In genomic region chr12:117189725-117190209, GRCh38 we compare ENCODE assay signal across 8 cellular contexts. TPM values are rescaled to one million over a fixed set of nuclear protein-coding genes. Genes with fewer than 3 reads are reported as not detected.
DNase-seq lines count a peak whose midpoint lies in the region; ATAC-seq and TF ChIP-seq lines count a peak whose summit lies in the region.

No MANE protein-coding gene starts in this region.

- H3K9me3 ChIP-seq in neuron (ENCODE audit: low read length), result no peaks in the 10 kb centered on the region

- peaks cover 16% of the 10 kb centered on the region for H3K4me1 ChIP-seq in neuron (ENCODE audit: insufficient read depth, low read length)
- H3K4me1 ChIP-seq in urinary bladder (ENCODE audit: insufficient read depth), result no peaks in the 10 kb centered on the region

- H3K27ac ChIP-seq in urinary bladder (ENCODE audit: low read depth), result peak overlapping the region; percentile 48

- H3K4me3 ChIP-seq in foreskin fibroblast (ENCODE audit: low read depth in 1 of 2, low read length in 2 of 2), result peak overlapping the region; percentile 81 to 91
- H3K4me3 ChIP-seq in neuron (ENCODE audit: low read length), result peak overlapping the region; percentile 96
- H3K4me3 ChIP-seq in urinary bladder (ENCODE audit: low read depth, low read length), result peak overlapping the region; percentile 100

- 1% methylated on average over 52 of the region's 52 CpGs for WGBS in urinary bladder

- DNase-seq in Right ventricle myocardium inferior (ENCODE audit: missing footprints) (peak; percentile 70), cardiac septum (ENCODE audit: low spot score) (no peak), NCI-H69 (lab: John Stamatoyannopoulos, UW) (peak; percentile 60), foreskin fibroblast (peak; percentile 41 to 73)
- DNase-seq in activated T-helper 9 cell treated with anti-CD3 and anti-CD28 coated beads, Interleukin-2, amount 50 U/mL, for 16 hours (ENCODE audit: low read depth), result peak; percentile 13

- no peak for TF ChIP-seq CTCF in foreskin fibroblast (IDR thresholded peaks at IDR 0.05; ENCODE audit: low read depth, low read length)

- no peak overlapping the region for H2AFZ ChIP-seq in neuron (ENCODE audit: low read depth, low read length)

- H3K36me3 ChIP-seq in neuron (ENCODE audit: insufficient read depth, low read length) (peaks cover 23% of the 10 kb centered on the region), urinary bladder (ENCODE audit: insufficient read depth) (peaks cover 1% of the 10 kb centered on the region)

- no peaks in the 10 kb centered on the region for H3K27me3 ChIP-seq in neuron (ENCODE audit: insufficient read depth, low read length)

- peak; percentile 8 for ATAC-seq in Right ventricle myocardium inferior
- peak; percentile 37 for ATAC-seq in HG02885 (IDR thresholded peaks at IDR 0.05; ENCODE audit: poor library complexity, unreplicated experiment)

- intact Hi-C loops in Right ventricle myocardium inferior (cut with DNase I), result no loop called here
- intact Hi-C loops in cardiac septum (cut with DNase I), result no loop called here

RNA-seq across cellular contexts. Expression of gene FBXO21, which starts 0.5 kb away (rescaled TPM):
- total RNA-seq in Right ventricle myocardium inferior, result 35.2 TPM
- total RNA-seq in cardiac septum, result 51.9 TPM
- 70.7 TPM for total RNA-seq in urinary bladder
- polyA plus RNA-seq in urinary bladder, result 40.2 TPM
